Comparison of ENCODE assay signal across 6 cellular contexts in the genomic region with DNA sequence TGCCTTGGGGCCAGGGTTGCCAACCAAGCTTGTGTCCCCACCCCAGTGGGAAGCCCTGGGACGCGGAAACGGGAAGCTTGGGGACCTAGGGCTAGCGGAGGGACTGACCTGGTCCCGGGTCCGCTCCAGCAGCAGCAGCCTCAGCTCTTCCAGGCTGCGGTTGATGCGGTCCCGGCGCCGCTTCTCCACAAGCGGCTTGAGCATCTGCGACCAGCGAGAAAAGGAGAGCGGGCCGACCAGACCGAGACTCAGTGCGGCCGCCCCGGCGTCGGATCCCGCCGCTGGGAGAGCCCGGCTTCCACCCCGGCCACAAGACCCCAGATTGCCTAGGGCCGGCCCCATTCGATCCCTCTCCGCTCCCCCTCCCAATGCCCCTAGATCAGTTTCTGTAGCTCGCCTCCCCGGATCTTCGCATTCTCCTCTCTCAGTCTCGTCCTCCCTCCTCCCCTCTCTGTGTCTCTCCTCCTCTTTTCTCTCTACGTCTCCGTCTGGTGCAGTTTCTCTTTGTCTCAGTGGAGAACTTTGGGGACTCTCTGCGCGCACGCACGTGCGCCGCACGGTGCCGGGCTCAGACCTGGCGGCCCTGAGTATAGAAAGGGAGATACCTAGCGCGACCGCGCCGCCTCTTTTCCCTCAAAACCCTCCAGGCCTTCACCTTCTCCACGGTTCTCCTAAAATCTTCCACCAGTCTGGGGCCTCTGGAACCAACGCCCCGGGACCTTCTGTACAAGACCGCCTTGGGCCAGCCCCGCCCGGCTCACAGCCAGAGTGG. TPM values are rescaled to one million over a fixed set of nuclear protein-coding genes. Genes with fewer than 3 reads are reported as not detected.
DNase-seq lines count a peak whose midpoint lies in the region; ATAC-seq lines count a peak whose summit lies in the region.

No MANE protein-coding gene starts in this region.

- peak; percentile 62 for DNase-seq in activated naive CD4-positive, alpha-beta T cell treated with anti-CD3 and anti-CD28 coated beads, Interleukin-2, amount 50 U/mL, for 16 hours
- DNase-seq in substantia nigra (lab: John Stamatoyannopoulos, UW) (no peak), dedifferentiated amniotic fluid mesenchymal stem cell (ENCODE audit: extremely low spot score) (no peak)

- H3K9me3 Mint-ChIP-seq in IgD-negative memory B cell: peaks cover 0 to 5% (median 0%) of the 10 kb centered on the region in 3 donors

- no peaks in the 10 kb centered on the region for H3K36me3 ChIP-seq in mucosa of rectum (ENCODE audit: control insufficient read depth in 2 of 2, insufficient read depth in 2 of 2, low read length in 2 of 2)

- H3K4me1 ChIP-seq in mucosa of rectum (ENCODE audit: control insufficient read depth in 2 of 2, insufficient read depth in 2 of 2, low read length in 2 of 2): peaks cover 61 to 76% of the 10 kb centered on the region in 2 donors

- H3K4me3 ChIP-seq in mucosa of rectum (ENCODE audit: low read length in 2 of 2): peak overlapping the region; percentile 68

- peaks cover 51 to 57% (median 54%) of the 10 kb centered on the region in 3 donors for H3K4me1 Mint-ChIP-seq in IgD-negative memory B cell

- H3K27ac Mint-ChIP-seq in IgD-negative memory B cell: peak overlapping the region; percentile 29 to 90 (median 89)

- peak overlapping the region in 1 of 2 donors; percentile 29 for H3K9ac ChIP-seq in mucosa of rectum (ENCODE audit: low read depth in 1 of 2, low read length in 2 of 2)

- H3K9me3 ChIP-seq in mucosa of rectum (ENCODE audit: control insufficient read depth in 2 of 2, low read length in 2 of 2): no peaks in the 10 kb centered on the region

- peaks cover 27 to 33% of the 10 kb centered on the region in 2 donors for H3K27me3 ChIP-seq in mucosa of rectum (ENCODE audit: control insufficient read depth in 2 of 2, insufficient read depth in 2 of 2, low read length in 2 of 2)

- H3K36me3 Mint-ChIP-seq in IgD-negative memory B cell: peaks cover 2% of the 10 kb centered on the region

- peak overlapping the region; percentile 92 to 98 (median 93) for H3K4me3 Mint-ChIP-seq in IgD-negative memory B cell

- ATAC-seq in HG03565 (IDR thresholded peaks at IDR 0.05; ENCODE audit: unreplicated experiment): no peak

- peaks cover 43% of the 10 kb centered on the region for H3K27me3 Mint-ChIP-seq in IgD-negative memory B cell

- H3K27ac ChIP-seq in mucosa of rectum (ENCODE audit: low read depth in 2 of 2, low read length in 2 of 2) (no peak overlapping the region), substantia nigra (ENCODE audit: low read depth, low read length, poor library complexity, severe bottlenecking) (no peak overlapping the region)

RNA-seq across cellular contexts. Expression of gene HES7, which starts 0.8 kb away (rescaled TPM):
- polyA plus RNA-seq in IgD-negative memory B cell: not detected

RNA-seq across cellular contexts. Expression of gene ALOXE3, which starts 4.8 kb away (rescaled TPM):
- not detected for polyA plus RNA-seq in IgD-negative memory B cell

RNA-seq across cellular contexts. Expression of gene PER1, which starts 29.1 kb away (rescaled TPM):
- 12.6 TPM for polyA plus RNA-seq in IgD-negative memory B cell

RNA-seq across cellular contexts. Expression of gene ALOX12B, which starts 35.6 kb away (rescaled TPM):
- 0.41 TPM for polyA plus RNA-seq in IgD-negative memory B cell

RNA-seq across cellular contexts. Expression of gene VAMP2, which starts 39.6 kb away (rescaled TPM):
- 83.7 TPM for polyA plus RNA-seq in IgD-negative memory B cell
